In genomic region chr20:44207066-44207723, GRCh38 we compare ENCODE assay signal across 10 cellular contexts. TPM values are rescaled to one million over a fixed set of nuclear protein-coding genes. Genes with fewer than 3 reads are reported as not detected.
A peak's percentile ranks its signal among the peaks of the same experiment; 100 is the strongest.
DNase-seq lines count a peak whose midpoint lies in the region; ATAC-seq and TF ChIP-seq lines count a peak whose summit lies in the region.
"Had no signal": no experiment of that assay in that cellular context is flagged by ENCODE, and none has a peak within 500 bp of the region (broad histone marks: within the 10 kb centered on the region; RNA-seq: fewer than 3 reads in every experiment).

No MANE protein-coding gene starts in this region.

- no peak for DNase-seq in naive thymus-derived CD4-positive, alpha-beta T cell
- DNase-seq in NCI-H82 (lab: John Stamatoyannopoulos, UW) (no peak), NCI-H1417 treated with DMSO at 0.1 percent for 48 hours (lab: John Stamatoyannopoulos, UW) (no peak), iPS-NIHi7 (ENCODE audit: extremely low spot score) (no peak)
- DNase-seq in activated CD4-positive, alpha-beta T cell treated with anti-CD3 and anti-CD28 coated beads, Interleukin-2, amount 10 ng/mL, durations not matched to agents 24 days and 14 days = no peak
- DNase-seq: NCI-H1436 treated with DMSO at 0.1 percent for 48 hours, occipital lobe had no signal

- peak overlapping the region; percentile 97 for H3K4me2 ChIP-seq in DOHH2 (ENCODE audit: low read length)

- peaks cover 85% of the 10 kb centered on the region for H3K36me3 Mint-ChIP-seq in activated T-helper 17 cell treated with anti-CD3 and anti-CD28 coated beads, Interleukin-2, amount 50 U/mL, for 72 hours (ENCODE audit: low read depth)
- peaks cover 0 to 24% (median 10%) of the 10 kb centered on the region in 5 donors for H3K36me3 Mint-ChIP-seq in naive thymus-derived CD4-positive, alpha-beta T cell
- H3K36me3 Mint-ChIP-seq in activated CD4-positive, alpha-beta T cell treated with anti-CD3 and anti-CD28 coated beads, Interleukin-2, amount 10 ng/mL, durations not matched to agents 24 days and 14 days (ENCODE audit: low read depth) = peaks cover 22% of the 10 kb centered on the region

- H3K27me3 ChIP-seq in ACC112 (ENCODE audit: insufficient read depth, low read length) = no peaks in the 10 kb centered on the region
- H3K27me3 ChIP-seq in DOHH2 (ENCODE audit: control insufficient read depth, low read length) = no peaks in the 10 kb centered on the region
- no peaks in the 10 kb centered on the region for H3K27me3 ChIP-seq in naive thymus-derived CD4-positive, alpha-beta T cell (ENCODE audit: control insufficient read depth in 2 of 2, insufficient read depth in 2 of 2, low read length in 2 of 2)

- H3K9me3 ChIP-seq in DOHH2 (ENCODE audit: control insufficient read depth, insufficient read depth, low read length) = no peaks in the 10 kb centered on the region
- no peaks in the 10 kb centered on the region for H3K9me3 ChIP-seq in naive thymus-derived CD4-positive, alpha-beta T cell (ENCODE audit: control insufficient read depth in 2 of 3, low read length in 3 of 3)

- H3K27ac ChIP-seq in ACC112 (ENCODE audit: low read depth, low read length) (peak overlapping the region; percentile 43), DOHH2 (ENCODE audit: low read depth, low read length) (no peak overlapping the region)
- H3K27ac ChIP-seq in naive thymus-derived CD4-positive, alpha-beta T cell (ENCODE audit: low read depth, low read length) = no peak overlapping the region

- intact Hi-C loops in naive thymus-derived CD4-positive, alpha-beta T cell (cut with micrococcal nuclease) = no loop called here
- intact Hi-C loops in activated CD4-positive, alpha-beta T cell treated with anti-CD3 and anti-CD28 coated beads, Interleukin-2, amount 10 ng/mL, durations not matched to agents 24 days and 14 days (cut with micrococcal nuclease) = no loop called here

- H2AFZ ChIP-seq in ACC112 (ENCODE audit: low read length, unreplicated experiment) = no peak overlapping the region

- H3K4me3 ChIP-seq in ACC112 (ENCODE audit: low read depth, low read length) (peak overlapping the region; percentile 84), DOHH2 (ENCODE audit: low read length) (peak overlapping the region; percentile 91; the same call in 1 of the 2 replicates)
- no peak overlapping the region for H3K4me3 ChIP-seq in naive thymus-derived CD4-positive, alpha-beta T cell (ENCODE audit: low read length)

- no peaks in the 10 kb centered on the region for H3F3A ChIP-seq in DOHH2 (ENCODE audit: control insufficient read depth, insufficient read depth)

- no peak for TF ChIP-seq CTCF in DOHH2 (IDR thresholded peaks at IDR 0.05; ENCODE audit: low read depth, low read length, poor library complexity, severe bottlenecking)

- CTCF ChIA-PET in naive thymus-derived CD4-positive, alpha-beta T cell (lab: Charles Lee) = interaction anchor here (0.6 to 2.6 kb wide), 2 partner anchors 11 to 104 kb away, joined by 4 to 7 read pairs; partner anchors contain the start of gene FITM2

- H3K4me3 Mint-ChIP-seq in activated T-helper 17 cell treated with anti-CD3 and anti-CD28 coated beads, Interleukin-2, amount 50 U/mL, for 72 hours = peak overlapping the region; percentile 90
- H3K4me3 Mint-ChIP-seq in naive thymus-derived CD4-positive, alpha-beta T cell = peak overlapping the region in 8 of 10 donors; percentile 4 to 98 (median 60)
- H3K4me3 Mint-ChIP-seq in activated CD4-positive, alpha-beta T cell treated with anti-CD3 and anti-CD28 coated beads, Interleukin-2, amount 10 ng/mL, durations not matched to agents 24 days and 14 days = no peak overlapping the region

- no peaks in the 10 kb centered on the region for H3K9me2 ChIP-seq in DOHH2 (replicated peaks; ENCODE audit: control insufficient read depth, low read length)

- no peaks in the 10 kb centered on the region for H3K9me3 Mint-ChIP-seq in activated T-helper 17 cell treated with anti-CD3 and anti-CD28 coated beads, Interleukin-2, amount 50 U/mL, for 72 hours
- peaks cover 0 to 4% (median 0%) of the 10 kb centered on the region in 11 donors for H3K9me3 Mint-ChIP-seq in naive thymus-derived CD4-positive, alpha-beta T cell
- H3K9me3 Mint-ChIP-seq in activated CD4-positive, alpha-beta T cell treated with anti-CD3 and anti-CD28 coated beads, Interleukin-2, amount 10 ng/mL, durations not matched to agents 24 days and 14 days = no peaks in the 10 kb centered on the region

- H3K4me1 ChIP-seq in ACC112 (ENCODE audit: control insufficient read depth, insufficient read depth, low read length, unreplicated experiment) (peaks cover 53% of the 10 kb centered on the region), DOHH2 (ENCODE audit: control insufficient read depth, low read length) (peaks cover 34% of the 10 kb centered on the region)
- H3K4me1 ChIP-seq in naive thymus-derived CD4-positive, alpha-beta T cell (ENCODE audit: control insufficient read depth in 2 of 2, insufficient read depth in 2 of 2, low read length in 2 of 2) = peaks cover 21 to 23% of the 10 kb centered on the region in 2 donors

- POLR2A ChIA-PET in naive thymus-derived CD4-positive, alpha-beta T cell (lab: Charles Lee) = interaction anchor here (0.6 kb wide), 1 partner anchor 90 kb away, joined by 3 read pairs; no protein-coding TSS in a partner anchor

- H3K79me2 ChIP-seq in ACC112 (ENCODE audit: control insufficient read depth, insufficient read depth, low read length, unreplicated experiment) = peaks cover 67% of the 10 kb centered on the region
- H3K79me2 ChIP-seq in DOHH2 (ENCODE audit: control insufficient read depth, low read length) = peaks cover 67% of the 10 kb centered on the region

- no peak for ATAC-seq in activated T-helper 17 cell treated with anti-CD3 and anti-CD28 coated beads, Interleukin-2, amount 50 U/mL, for 72 hours (replicated peaks)
- ATAC-seq in naive thymus-derived CD4-positive, alpha-beta T cell = no peak

- H3K27ac Mint-ChIP-seq in activated T-helper 17 cell treated with anti-CD3 and anti-CD28 coated beads, Interleukin-2, amount 50 U/mL, for 72 hours = peak overlapping the region; percentile 28
- peak overlapping the region in 5 of 9 donors; percentile 39 to 97 (median 58) for H3K27ac Mint-ChIP-seq in naive thymus-derived CD4-positive, alpha-beta T cell
- H3K27ac Mint-ChIP-seq in activated CD4-positive, alpha-beta T cell treated with anti-CD3 and anti-CD28 coated beads, Interleukin-2, amount 10 ng/mL, durations not matched to agents 24 days and 14 days = no peak overlapping the region

- H3K27me3 Mint-ChIP-seq in activated T-helper 17 cell treated with anti-CD3 and anti-CD28 coated beads, Interleukin-2, amount 50 U/mL, for 72 hours = no peaks in the 10 kb centered on the region
- peaks cover 0 to 4% (median 0%) of the 10 kb centered on the region in 5 donors for H3K27me3 Mint-ChIP-seq in naive thymus-derived CD4-positive, alpha-beta T cell
- peaks cover 2% of the 10 kb centered on the region for H3K27me3 Mint-ChIP-seq in activated CD4-positive, alpha-beta T cell treated with anti-CD3 and anti-CD28 coated beads, Interleukin-2, amount 10 ng/mL, durations not matched to agents 24 days and 14 days

- peaks cover 20% of the 10 kb centered on the region for H4K20me1 ChIP-seq in DOHH2 (ENCODE audit: control insufficient read depth, insufficient read depth, low read depth, low read length)

- H3K36me3 ChIP-seq in ACC112 (ENCODE audit: insufficient read depth, low read length) (peaks cover 20% of the 10 kb centered on the region), DOHH2 (ENCODE audit: control insufficient read depth, low read length) (peaks cover 58% of the 10 kb centered on the region)
- H3K36me3 ChIP-seq in naive thymus-derived CD4-positive, alpha-beta T cell (ENCODE audit: control insufficient read depth in 2 of 3, insufficient read depth in 3 of 3, low read length in 3 of 3) = peaks cover 0 to 40% (median 4%) of the 10 kb centered on the region in 3 experiments

- H3K4me1 Mint-ChIP-seq in activated T-helper 17 cell treated with anti-CD3 and anti-CD28 coated beads, Interleukin-2, amount 50 U/mL, for 72 hours = peaks cover 34% of the 10 kb centered on the region
- H3K4me1 Mint-ChIP-seq in naive thymus-derived CD4-positive, alpha-beta T cell = peaks cover 34 to 83% (median 71%) of the 10 kb centered on the region in 7 donors
- H3K4me1 Mint-ChIP-seq in activated CD4-positive, alpha-beta T cell treated with anti-CD3 and anti-CD28 coated beads, Interleukin-2, amount 10 ng/mL, durations not matched to agents 24 days and 14 days = peaks cover 49% of the 10 kb centered on the region

RNA-seq across cellular contexts. Expression of gene OSER1, which starts 3.4 kb away (rescaled TPM):
- 10 to 100 TPM; 30.5 to 38.6 TPM for total RNA-seq in activated T-helper 17 cell treated with anti-CD3 and anti-CD28 coated beads, Interleukin-2, amount 50 U/mL, for 72 hours
- total RNA-seq in naive thymus-derived CD4-positive, alpha-beta T cell = 100 to 1,000 TPM in 1 of 5 experiments, 10 to 100 TPM in 4; 25.0 to 115 (median 43.0) TPM
- 10 to 100 TPM; 36.2 to 62.0 TPM for polyA plus RNA-seq in naive thymus-derived CD4-positive, alpha-beta T cell
- total RNA-seq in activated CD4-positive, alpha-beta T cell treated with anti-CD3 and anti-CD28 coated beads, Interleukin-2, amount 10 ng/mL, durations not matched to agents 24 days and 14 days = 22.7 and 23.6 TPM in 2 replicates

RNA-seq across cellular contexts. Expression of gene JPH2, which starts 20.2 kb away (rescaled TPM):
- total RNA-seq in activated T-helper 17 cell treated with anti-CD3 and anti-CD28 coated beads, Interleukin-2, amount 50 U/mL, for 72 hours = under 1 TPM; 0.09 to 0.42 TPM
- under 1 TPM in 2 of 5 experiments, not detected in 3; 0.07 to 0.17 TPM for total RNA-seq in naive thymus-derived CD4-positive, alpha-beta T cell
- polyA plus RNA-seq in naive thymus-derived CD4-positive, alpha-beta T cell = not detected
- total RNA-seq in activated CD4-positive, alpha-beta T cell treated with anti-CD3 and anti-CD28 coated beads, Interleukin-2, amount 10 ng/mL, durations not matched to agents 24 days and 14 days = 0.05 TPM in 1 of 2 replicates, not detected in the other

RNA-seq across cellular contexts. Expression of gene GDAP1L1, which starts 39.9 kb away (rescaled TPM):
- total RNA-seq in activated T-helper 17 cell treated with anti-CD3 and anti-CD28 coated beads, Interleukin-2, amount 50 U/mL, for 72 hours = not detected
- not detected for total RNA-seq in naive thymus-derived CD4-positive, alpha-beta T cell
- not detected for polyA plus RNA-seq in naive thymus-derived CD4-positive, alpha-beta T cell
- total RNA-seq in activated CD4-positive, alpha-beta T cell treated with anti-CD3 and anti-CD28 coated beads, Interleukin-2, amount 10 ng/mL, durations not matched to agents 24 days and 14 days = not detected in 2 replicates
